Comparison of ENCODE assay signal across 10 cellular contexts in the genomic region with DNA sequence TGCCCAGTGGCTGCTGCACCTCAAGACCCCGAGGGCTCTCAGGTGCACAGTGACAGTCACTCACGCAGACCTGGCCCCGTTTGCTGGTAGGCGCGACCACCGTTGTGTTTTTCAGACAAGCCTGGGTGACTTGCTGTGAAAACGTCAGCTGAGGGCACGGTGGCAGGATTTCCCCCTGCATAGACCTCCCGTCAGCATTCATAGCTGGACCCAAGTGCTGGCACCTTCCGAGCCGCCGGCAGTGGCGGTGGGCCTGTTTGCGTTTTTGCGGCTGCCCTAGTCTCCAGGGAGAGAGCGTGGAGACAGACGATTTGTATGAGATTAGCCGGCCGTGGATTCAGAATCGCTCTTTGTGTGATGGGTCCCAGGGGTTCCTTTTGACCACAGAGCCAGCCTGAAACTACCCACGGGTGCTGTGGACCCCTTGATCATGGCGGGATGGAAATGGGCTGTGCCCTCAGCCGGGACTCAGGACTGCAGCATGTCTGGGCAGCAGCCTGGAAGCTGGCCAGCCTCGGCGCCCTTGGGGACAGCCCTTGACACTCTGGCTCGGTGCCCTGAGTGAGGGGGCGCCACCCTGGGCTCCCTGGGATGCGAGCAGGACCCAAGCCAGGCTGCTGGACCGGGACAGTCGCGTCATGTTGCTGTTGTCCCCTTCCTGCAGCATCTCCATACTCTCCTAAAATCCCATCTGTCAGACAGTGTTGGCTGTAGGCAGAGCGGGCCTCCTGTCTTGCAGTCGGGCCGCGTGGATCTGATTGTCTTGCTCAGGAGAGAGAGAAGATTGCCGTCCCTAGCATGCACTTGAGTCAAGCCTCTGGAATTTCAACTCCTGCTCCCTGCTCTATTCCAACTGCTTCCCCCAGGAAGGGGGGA. TPM values are rescaled to one million over a fixed set of nuclear protein-coding genes. Genes with fewer than 3 reads are reported as not detected.
A peak's percentile ranks its signal among the peaks of the same experiment; 100 is the strongest.
DNase-seq lines count a peak whose midpoint lies in the region; TF ChIP-seq lines count a peak whose summit lies in the region.
"Had no signal": no experiment of that assay in that cellular context is flagged by ENCODE, and none has a peak within 500 bp of the region (broad histone marks: within the 10 kb centered on the region; RNA-seq: fewer than 3 reads in every experiment).

No MANE protein-coding gene starts in this region.

- H3K27me3 ChIP-seq in left ventricle myocardium inferior (ENCODE audit: low read depth), result no peaks in the 10 kb centered on the region
- H3K27me3 ChIP-seq in skeletal muscle tissue (ENCODE audit: control insufficient read depth in 3 of 3, insufficient read depth in 3 of 3, low read length in 3 of 3), result no peaks in the 10 kb centered on the region

- H3K4me1 ChIP-seq in left ventricle myocardium inferior, result peaks cover 85% of the 10 kb centered on the region
- H3K4me1 ChIP-seq in skeletal muscle tissue (ENCODE audit: control insufficient read depth in 3 of 3, insufficient read depth in 3 of 3, low read length in 3 of 3), result peaks cover 45 to 65% (median 59%) of the 10 kb centered on the region in 3 donors

- H3K9ac ChIP-seq in skeletal muscle tissue (ENCODE audit: low read depth in 1 of 3, low read length in 3 of 3), result peak overlapping the region in 2 of 3 donors; percentile 32 to 66

- peak overlapping the region; percentile 81 for H3K27ac ChIP-seq in VCaP
- H3K27ac ChIP-seq in left ventricle myocardium inferior (replicated peaks), result peak overlapping the region; percentile 81
- peak overlapping the region; percentile 80 for H3K27ac ChIP-seq in skeletal muscle tissue (ENCODE audit: low read depth, low read length)

- no peaks in the 10 kb centered on the region for H3K36me3 ChIP-seq in left ventricle myocardium inferior
- H3K36me3 ChIP-seq in skeletal muscle tissue (ENCODE audit: control insufficient read depth in 3 of 3, insufficient read depth in 3 of 3, low read length in 3 of 3), result peaks cover 0 to 6% (median 0%) of the 10 kb centered on the region in 3 donors

- peak; percentile 55 for DNase-seq in ELF-1 (ENCODE audit: low read depth, low spot score)
- DNase-seq in left ventricle myocardium inferior, result peak; percentile 56
- DNase-seq in HK-2 (ENCODE audit: unreplicated experiment), result no peak
- no peak for DNase-seq in GM13976 (ENCODE audit: low spot score)
- no peak for DNase-seq in HuH-7.5 (ENCODE audit: low spot score)
- no peak for DNase-seq in stimulated activated CD4-positive, alpha-beta T cell treated with anti-CD3 and anti-CD28 coated beads, Interleukin-4, amount 100 ng/mL, for 4 hours
- DNase-seq: central memory CD4-positive, alpha-beta T cell; NCI-H82 had no signal

- in situ Hi-C loops in GM13976 (cut with MboI; ENCODE audit: low sequenced_read_pairs, unreplicated experiment), result no loop called here

- peak overlapping the region; percentile 40 for H3K4me3 ChIP-seq in left ventricle myocardium inferior
- H3K4me3 ChIP-seq in skeletal muscle tissue (ENCODE audit: low read length in 3 of 3), result peak overlapping the region in 2 of 3 donors; percentile 20 to 23

- intact Hi-C loops in left ventricle myocardium inferior (cut with micrococcal nuclease), result no loop called here

- H3K9me3 ChIP-seq in left ventricle myocardium inferior (replicated peaks) (no peaks in the 10 kb centered on the region), skeletal muscle tissue (ENCODE audit: control insufficient read depth in 3 of 3, low read length in 3 of 3) (no peaks in the 10 kb centered on the region)

- no peak for TF ChIP-seq CTCF in VCaP (conservative IDR thresholded peaks at IDR 0.05)
- TF ChIP-seq CTCF in left ventricle myocardium inferior (IDR thresholded peaks at IDR 0.05; ENCODE audit: borderline replicate concordance), result no peak
- no peak for TF ChIP-seq CTCF in GM13976 (IDR thresholded peaks at IDR 0.05; ENCODE audit: borderline replicate concordance, control extremely low read depth, extremely low read depth, insufficient read depth, missing control alignments)

RNA-seq across cellular contexts. Expression of gene KDM4B, which starts 8.6 kb away (rescaled TPM):
- total RNA-seq in left ventricle myocardium inferior, result 34.1 TPM
- total RNA-seq in skeletal muscle tissue, result 11.5 TPM

Comparison
In these comparisons a context has a peak if more than half of its experiments do, and no peak if none do; other contexts are left out.
1. DNase-seq: peak in ELF-1 (single experiment) and left ventricle myocardium inferior (single experiment); none in HK-2 (single experiment), GM13976 (single experiment), HuH-7.5 (single experiment) and stimulated activated CD4-positive, alpha-beta T cell treated with anti-CD3 and anti-CD28 coated beads, Interleukin-4, amount 100 ng/mL, for 4 hours (0 of 2).
2. Peak in every context shown above with its lines, with median percentiles within 50 percentile points of each other: H3K27ac ChIP-seq.